Comparison of ENCODE assay signal across 1 cellular context in the genomic region with DNA sequence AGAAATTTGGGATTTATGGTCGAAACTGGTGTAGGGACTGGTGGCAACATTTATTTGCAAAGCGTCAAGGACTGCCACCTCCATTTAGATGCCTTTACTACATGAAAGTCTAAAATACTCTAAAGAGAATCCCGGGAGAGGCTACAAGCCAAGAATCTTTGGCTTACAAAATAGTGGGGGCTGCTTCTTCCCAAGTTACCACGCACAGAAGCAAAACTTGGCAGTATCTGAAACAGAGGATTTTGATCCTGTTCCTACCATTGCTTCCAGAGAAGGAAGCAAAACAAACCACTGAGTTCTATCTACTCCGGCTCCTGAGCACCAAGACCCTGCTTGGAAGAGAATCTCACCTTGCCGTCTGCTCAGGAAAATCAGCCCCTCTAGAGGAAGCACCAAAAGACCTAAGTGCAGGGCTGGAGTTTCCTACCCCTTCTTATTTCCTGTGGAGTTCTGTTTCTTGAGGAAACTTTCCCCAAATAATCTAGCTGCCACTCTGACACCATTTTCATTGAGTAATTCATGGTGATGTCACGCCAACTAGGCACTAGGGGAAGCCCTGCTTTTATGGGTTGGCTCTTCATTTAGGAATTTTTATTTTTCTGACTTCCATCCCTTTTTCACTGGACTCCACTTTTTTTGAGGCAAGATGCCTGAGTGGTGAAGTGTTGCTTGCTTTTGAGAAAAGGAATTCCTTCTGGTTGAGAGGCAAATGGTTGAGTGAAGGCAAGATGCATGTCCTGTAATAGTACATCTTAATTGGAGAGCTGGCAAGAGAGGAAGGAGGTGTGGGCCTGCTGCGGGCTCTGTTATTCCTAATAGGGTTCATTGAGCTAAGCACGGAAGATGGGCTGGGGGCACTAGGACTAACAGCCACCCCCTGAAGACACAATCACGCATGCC.
TF ChIP-seq lines count a peak whose summit lies in the region.

No MANE protein-coding gene starts in this region.

TF ChIP-seq in HepG2, 621 proteins besides CTCF, POLR2A, EP300 and RAD21 (continued from another document and continues in another):
- TF ChIP-seq, protein P1, sequence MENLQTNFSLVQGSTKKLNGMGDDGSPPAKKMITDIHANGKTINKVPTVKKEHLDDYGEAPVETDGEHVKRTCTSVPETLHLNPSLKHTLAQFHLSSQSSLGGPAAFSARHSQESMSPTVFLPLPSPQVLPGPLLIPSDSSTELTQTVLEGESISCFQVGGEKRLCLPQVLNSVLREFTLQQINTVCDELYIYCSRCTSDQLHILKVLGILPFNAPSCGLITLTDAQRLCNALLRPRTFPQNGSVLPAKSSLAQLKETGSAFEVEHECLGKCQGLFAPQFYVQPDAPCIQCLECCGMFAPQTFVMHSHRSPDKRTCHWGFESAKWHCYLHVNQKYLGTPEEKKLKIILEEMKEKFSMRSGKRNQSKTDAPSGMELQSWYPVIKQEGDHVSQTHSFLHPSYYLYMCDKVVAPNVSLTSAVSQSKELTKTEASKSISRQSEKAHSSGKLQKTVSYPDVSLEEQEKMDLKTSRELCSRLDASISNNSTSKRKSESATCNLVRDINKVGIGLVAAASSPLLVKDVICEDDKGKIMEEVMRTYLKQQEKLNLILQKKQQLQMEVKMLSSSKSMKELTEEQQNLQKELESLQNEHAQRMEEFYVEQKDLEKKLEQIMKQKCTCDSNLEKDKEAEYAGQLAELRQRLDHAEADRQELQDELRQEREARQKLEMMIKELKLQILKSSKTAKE (CRISPR knock-in tag; IDR thresholded peaks at IDR 0.05; ENCODE audit: borderline replicate concordance), result no peak
- TF ChIP-seq CC2D1A (CRISPR knock-in tag; IDR thresholded peaks at IDR 0.05) (no peak), JDP2 (CRISPR knock-in tag; IDR thresholded peaks at IDR 0.05; ENCODE audit: borderline replicate concordance) (no peak), ZBTB38 (CRISPR knock-in tag; IDR thresholded peaks at IDR 0.05) (no peak), POLR2G (IDR thresholded peaks at IDR 0.05; ENCODE audit: low read depth, low read length) (no peak), SETDB1 (CRISPR knock-in tag; IDR thresholded peaks at IDR 0.05; ENCODE audit: borderline replicate concordance) (0 out of 2 replicates have a peak, but pooled peaks have one; percentile 47), MEIS1 (CRISPR knock-in tag; IDR thresholded peaks at IDR 0.05; ENCODE audit: borderline replicate concordance) (no peak), ZNF138 (CRISPR knock-in tag; IDR thresholded peaks at IDR 0.05; ENCODE audit: low read depth) (no peak), RXRA (CRISPR knock-in tag; IDR thresholded peaks at IDR 0.05) (no peak), HNRNPUL1 (IDR thresholded peaks at IDR 0.05; ENCODE audit: low read depth, low read length) (no peak), PHF21A (CRISPR knock-in tag; IDR thresholded peaks at IDR 0.05) (no peak), ZNF317 (CRISPR knock-in tag; IDR thresholded peaks at IDR 0.05) (0 out of 2 replicates have a peak, but pooled peaks have one; percentile 4), PTBP1 (IDR thresholded peaks at IDR 0.05; ENCODE audit: low read depth, low read length, poor library complexity, severe bottlenecking) (no peak), NFIC (IDR thresholded peaks at IDR 0.05; ENCODE audit: low read length) (no peak), ZNF234 (CRISPR knock-in tag; conservative IDR thresholded peaks at IDR 0.05) (no peak), SAFB2 (CRISPR knock-in tag; IDR thresholded peaks at IDR 0.05; ENCODE audit: borderline replicate concordance, low read depth) (no peak), JUN (CRISPR knock-in tag; IDR thresholded peaks at IDR 0.05) (no peak), ZNF557 (CRISPR knock-in tag; IDR thresholded peaks at IDR 0.05) (no peak), HCFC1 (IDR thresholded peaks at IDR 0.05; ENCODE audit: low read depth, low read length) (no peak), ZNF724P (CRISPR knock-in tag; IDR thresholded peaks at IDR 0.05; ENCODE audit: borderline replicate concordance) (0 out of 2 replicates have a peak, but pooled peaks have one; percentile 4), MBNL3 (CRISPR knock-in tag; conservative IDR thresholded peaks at IDR 0.05) (no peak), PHB2 (IDR thresholded peaks at IDR 0.05; ENCODE audit: partially characterized antibody) (no peak), ZNF224 (CRISPR knock-in tag; IDR thresholded peaks at IDR 0.05) (no peak), MIXL1 (CRISPR knock-in tag; IDR thresholded peaks at IDR 0.05) (0 out of 2 replicates have a peak, but pooled peaks have one; percentile 13), BORCS8-MEF2B (CRISPR knock-in tag; IDR thresholded peaks at IDR 0.05) (no peak), ZNF235 (CRISPR knock-in tag; IDR thresholded peaks at IDR 0.05; ENCODE audit: borderline replicate concordance) (no peak), NFRKB (IDR thresholded peaks at IDR 0.05) (no peak), NFYB (CRISPR knock-in tag; IDR thresholded peaks at IDR 0.05) (peak; percentile 13; the same call in 1 of the 2 replicates), CHD2 (IDR thresholded peaks at IDR 0.05; ENCODE audit: low read depth, low read length) (no peak), HNRNPLL (IDR thresholded peaks at IDR 0.05; ENCODE audit: low read depth, low read length, poor library complexity, severe bottlenecking) (no peak), ZNF432 (CRISPR knock-in tag; IDR thresholded peaks at IDR 0.05; ENCODE audit: borderline replicate concordance) (no peak), ZNF761 (CRISPR knock-in tag; conservative IDR thresholded peaks at IDR 0.05) (no peak), TCF12 (IDR thresholded peaks at IDR 0.05) (no peak), TCF12 (CRISPR knock-in tag; IDR thresholded peaks at IDR 0.05) (no peak), CCAR2 (optimal IDR thresholded peaks at IDR 0.05; ENCODE audit: low read depth, low read length) (no peak), ZNF263 (CRISPR knock-in tag; IDR thresholded peaks at IDR 0.05) (no peak), FOSL1 (CRISPR knock-in tag; IDR thresholded peaks at IDR 0.05; ENCODE audit: borderline replicate concordance) (no peak), ZNF780A (CRISPR knock-in tag; IDR thresholded peaks at IDR 0.05) (no peak), ZNF34 (CRISPR knock-in tag; IDR thresholded peaks at IDR 0.05; ENCODE audit: borderline replicate concordance) (no peak), HIVEP1 (CRISPR knock-in tag; IDR thresholded peaks at IDR 0.05) (no peak), ISL2 (CRISPR knock-in tag; IDR thresholded peaks at IDR 0.05) (0 out of 2 replicates have a peak, but pooled peaks have one; percentile 15), MBD4 (IDR thresholded peaks at IDR 0.05; ENCODE audit: borderline replicate concordance, low read length) (0 out of 2 replicates have a peak, but pooled peaks have one; percentile 56), ZNF205 (CRISPR knock-in tag; IDR thresholded peaks at IDR 0.05) (no peak), ZNF24 (IDR thresholded peaks at IDR 0.05) (no peak), NAIF1 (CRISPR knock-in tag; IDR thresholded peaks at IDR 0.05; ENCODE audit: borderline replicate concordance) (no peak), ZNF781 (CRISPR knock-in tag; IDR thresholded peaks at IDR 0.05; ENCODE audit: borderline replicate concordance, not compliant biosample characterization) (no peak), ZNF180 (CRISPR knock-in tag; IDR thresholded peaks at IDR 0.05; ENCODE audit: borderline replicate concordance, low read depth) (no peak), RBM22 (optimal IDR thresholded peaks at IDR 0.05; ENCODE audit: low read length) (peak; percentile 19), ONECUT2 (CRISPR knock-in tag; IDR thresholded peaks at IDR 0.05) (no peak)
- TF ChIP-seq, protein P2, sequence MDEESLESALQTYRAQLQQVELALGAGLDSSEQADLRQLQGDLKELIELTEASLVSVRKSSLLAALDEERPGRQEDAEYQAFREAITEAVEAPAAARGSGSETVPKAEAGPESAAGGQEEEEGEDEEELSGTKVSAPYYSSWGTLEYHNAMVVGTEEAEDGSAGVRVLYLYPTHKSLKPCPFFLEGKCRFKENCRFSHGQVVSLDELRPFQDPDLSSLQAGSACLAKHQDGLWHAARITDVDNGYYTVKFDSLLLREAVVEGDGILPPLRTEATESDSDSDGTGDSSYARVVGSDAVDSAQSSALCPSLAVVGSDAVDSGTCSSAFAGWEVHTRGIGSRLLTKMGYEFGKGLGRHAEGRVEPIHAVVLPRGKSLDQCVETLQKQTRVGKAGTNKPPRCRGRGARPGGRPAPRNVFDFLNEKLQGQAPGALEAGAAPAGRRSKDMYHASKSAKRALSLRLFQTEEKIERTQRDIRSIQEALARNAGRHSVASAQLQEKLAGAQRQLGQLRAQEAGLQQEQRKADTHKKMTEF (CRISPR knock-in tag; IDR thresholded peaks at IDR 0.05), result no peak
- TF ChIP-seq, protein P3, sequence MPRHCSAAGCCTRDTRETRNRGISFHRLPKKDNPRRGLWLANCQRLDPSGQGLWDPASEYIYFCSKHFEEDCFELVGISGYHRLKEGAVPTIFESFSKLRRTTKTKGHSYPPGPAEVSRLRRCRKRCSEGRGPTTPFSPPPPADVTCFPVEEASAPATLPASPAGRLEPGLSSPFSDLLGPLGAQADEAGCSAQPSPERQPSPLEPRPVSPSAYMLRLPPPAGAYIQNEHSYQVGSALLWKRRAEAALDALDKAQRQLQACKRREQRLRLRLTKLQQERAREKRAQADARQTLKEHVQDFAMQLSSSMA (CRISPR knock-in tag; IDR thresholded peaks at IDR 0.05), result no peak
- TF ChIP-seq, protein P4, sequence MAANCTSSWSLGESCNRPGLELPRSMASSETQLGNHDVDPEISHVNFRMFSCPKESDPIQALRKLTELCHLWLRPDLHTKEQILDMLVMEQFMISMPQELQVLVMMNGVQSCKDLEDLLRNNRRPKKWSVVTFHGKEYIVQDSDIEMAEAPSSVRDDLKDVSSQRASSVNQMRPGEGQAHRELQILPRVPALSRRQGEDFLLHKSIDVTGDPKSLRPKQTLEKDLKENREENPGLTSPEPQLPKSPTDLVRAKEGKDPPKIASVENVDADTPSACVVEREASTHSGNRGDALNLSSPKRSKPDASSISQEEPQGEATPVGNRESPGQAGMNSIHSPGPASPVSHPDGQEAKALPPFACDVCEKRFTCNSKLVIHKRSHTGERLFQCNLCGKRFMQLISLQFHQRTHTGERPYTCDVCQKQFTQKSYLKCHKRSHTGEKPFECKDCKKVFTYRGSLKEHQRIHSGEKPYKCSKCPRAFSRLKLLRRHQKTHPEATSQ (CRISPR knock-in tag; IDR thresholded peaks at IDR 0.05; ENCODE audit: borderline replicate concordance), result no peak
- TF ChIP-seq, protein P5, sequence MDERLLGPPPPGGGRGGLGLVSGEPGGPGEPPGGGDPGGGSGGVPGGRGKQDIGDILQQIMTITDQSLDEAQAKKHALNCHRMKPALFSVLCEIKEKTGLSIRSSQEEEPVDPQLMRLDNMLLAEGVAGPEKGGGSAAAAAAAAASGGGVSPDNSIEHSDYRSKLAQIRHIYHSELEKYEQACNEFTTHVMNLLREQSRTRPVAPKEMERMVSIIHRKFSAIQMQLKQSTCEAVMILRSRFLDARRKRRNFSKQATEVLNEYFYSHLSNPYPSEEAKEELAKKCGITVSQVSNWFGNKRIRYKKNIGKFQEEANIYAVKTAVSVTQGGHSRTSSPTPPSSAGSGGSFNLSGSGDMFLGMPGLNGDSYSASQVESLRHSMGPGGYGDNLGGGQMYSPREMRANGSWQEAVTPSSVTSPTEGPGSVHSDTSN (CRISPR knock-in tag; IDR thresholded peaks at IDR 0.05), result 0 out of 2 replicates have a peak, but pooled peaks have one; percentile 3
- TF ChIP-seq, protein P6, sequence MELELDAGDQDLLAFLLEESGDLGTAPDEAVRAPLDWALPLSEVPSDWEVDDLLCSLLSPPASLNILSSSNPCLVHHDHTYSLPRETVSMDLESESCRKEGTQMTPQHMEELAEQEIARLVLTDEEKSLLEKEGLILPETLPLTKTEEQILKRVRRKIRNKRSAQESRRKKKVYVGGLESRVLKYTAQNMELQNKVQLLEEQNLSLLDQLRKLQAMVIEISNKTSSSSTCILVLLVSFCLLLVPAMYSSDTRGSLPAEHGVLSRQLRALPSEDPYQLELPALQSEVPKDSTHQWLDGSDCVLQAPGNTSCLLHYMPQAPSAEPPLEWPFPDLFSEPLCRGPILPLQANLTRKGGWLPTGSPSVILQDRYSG (CRISPR knock-in tag; IDR thresholded peaks at IDR 0.05), result no peak
- TF ChIP-seq, protein P7, sequence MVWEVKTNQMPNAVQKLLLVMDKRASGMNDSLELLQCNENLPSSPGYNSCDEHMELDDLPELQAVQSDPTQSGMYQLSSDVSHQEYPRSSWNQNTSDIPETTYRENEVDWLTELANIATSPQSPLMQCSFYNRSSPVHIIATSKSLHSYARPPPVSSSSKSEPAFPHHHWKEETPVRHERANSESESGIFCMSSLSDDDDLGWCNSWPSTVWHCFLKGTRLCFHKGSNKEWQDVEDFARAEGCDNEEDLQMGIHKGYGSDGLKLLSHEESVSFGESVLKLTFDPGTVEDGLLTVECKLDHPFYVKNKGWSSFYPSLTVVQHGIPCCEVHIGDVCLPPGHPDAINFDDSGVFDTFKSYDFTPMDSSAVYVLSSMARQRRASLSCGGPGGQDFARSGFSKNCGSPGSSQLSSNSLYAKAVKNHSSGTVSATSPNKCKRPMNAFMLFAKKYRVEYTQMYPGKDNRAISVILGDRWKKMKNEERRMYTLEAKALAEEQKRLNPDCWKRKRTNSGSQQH (CRISPR knock-in tag; IDR thresholded peaks at IDR 0.05; ENCODE audit: low read depth), result no peak
- TF ChIP-seq, protein P8, sequence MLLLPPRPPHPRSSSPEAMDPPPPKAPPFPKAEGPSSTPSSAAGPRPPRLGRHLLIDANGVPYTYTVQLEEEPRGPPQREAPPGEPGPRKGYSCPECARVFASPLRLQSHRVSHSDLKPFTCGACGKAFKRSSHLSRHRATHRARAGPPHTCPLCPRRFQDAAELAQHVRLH (CRISPR knock-in tag; IDR thresholded peaks at IDR 0.05; ENCODE audit: borderline replicate concordance, low read depth), result no peak
- TF ChIP-seq, protein P9, sequence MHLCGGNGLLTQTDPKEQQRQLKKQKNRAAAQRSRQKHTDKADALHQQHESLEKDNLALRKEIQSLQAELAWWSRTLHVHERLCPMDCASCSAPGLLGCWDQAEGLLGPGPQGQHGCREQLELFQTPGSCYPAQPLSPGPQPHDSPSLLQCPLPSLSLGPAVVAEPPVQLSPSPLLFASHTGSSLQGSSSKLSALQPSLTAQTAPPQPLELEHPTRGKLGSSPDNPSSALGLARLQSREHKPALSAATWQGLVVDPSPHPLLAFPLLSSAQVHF (CRISPR knock-in tag; IDR thresholded peaks at IDR 0.05), result no peak
- TF ChIP-seq, protein P10, sequence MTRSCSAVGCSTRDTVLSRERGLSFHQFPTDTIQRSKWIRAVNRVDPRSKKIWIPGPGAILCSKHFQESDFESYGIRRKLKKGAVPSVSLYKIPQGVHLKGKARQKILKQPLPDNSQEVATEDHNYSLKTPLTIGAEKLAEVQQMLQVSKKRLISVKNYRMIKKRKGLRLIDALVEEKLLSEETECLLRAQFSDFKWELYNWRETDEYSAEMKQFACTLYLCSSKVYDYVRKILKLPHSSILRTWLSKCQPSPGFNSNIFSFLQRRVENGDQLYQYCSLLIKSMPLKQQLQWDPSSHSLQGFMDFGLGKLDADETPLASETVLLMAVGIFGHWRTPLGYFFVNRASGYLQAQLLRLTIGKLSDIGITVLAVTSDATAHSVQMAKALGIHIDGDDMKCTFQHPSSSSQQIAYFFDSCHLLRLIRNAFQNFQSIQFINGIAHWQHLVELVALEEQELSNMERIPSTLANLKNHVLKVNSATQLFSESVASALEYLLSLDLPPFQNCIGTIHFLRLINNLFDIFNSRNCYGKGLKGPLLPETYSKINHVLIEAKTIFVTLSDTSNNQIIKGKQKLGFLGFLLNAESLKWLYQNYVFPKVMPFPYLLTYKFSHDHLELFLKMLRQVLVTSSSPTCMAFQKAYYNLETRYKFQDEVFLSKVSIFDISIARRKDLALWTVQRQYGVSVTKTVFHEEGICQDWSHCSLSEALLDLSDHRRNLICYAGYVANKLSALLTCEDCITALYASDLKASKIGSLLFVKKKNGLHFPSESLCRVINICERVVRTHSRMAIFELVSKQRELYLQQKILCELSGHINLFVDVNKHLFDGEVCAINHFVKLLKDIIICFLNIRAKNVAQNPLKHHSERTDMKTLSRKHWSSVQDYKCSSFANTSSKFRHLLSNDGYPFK (CRISPR knock-in tag; IDR thresholded peaks at IDR 0.05; ENCODE audit: borderline replicate concordance), result no peak
